19 cellular contexts compared by ENCODE assay signal in genomic region chr3:159620873-159621272, GRCh38.
A peak's percentile ranks its signal among the peaks of the same experiment; 100 is the strongest.
DNase-seq lines count a peak whose midpoint lies in the region; ATAC-seq, FAIRE-seq and TF ChIP-seq lines count a peak whose summit lies in the region.
"Had no signal": no experiment of that assay in that cellular context is flagged by ENCODE, and none has a peak within 500 bp of the region (broad histone marks: within the 10 kb centered on the region; RNA-seq: fewer than 3 reads in every experiment).

No MANE protein-coding gene starts in this region.

- intact Hi-C loops in Panc1 (cut with micrococcal nuclease; ENCODE audit: unreplicated experiment), result no loop called here
- intact Hi-C loops in endothelial cell of umbilical vein (cut with micrococcal nuclease), result loop anchor here (2.0 kb wide), 1 partner anchor 90 kb away; no protein-coding TSS in a partner anchor

- H2BK120ac ChIP-seq in trophoblast cell (ENCODE audit: insufficient read depth, low read length, poor library complexity), result no peak overlapping the region

- no peaks in the 10 kb centered on the region for H3K36me3 ChIP-seq in Panc1 (ENCODE audit: control insufficient read depth, insufficient read depth, low read length)
- no peaks in the 10 kb centered on the region for H3K36me3 ChIP-seq in endothelial cell of umbilical vein (ENCODE audit: control insufficient read depth in 2 of 2, extremely low read depth in 1 of 2, insufficient read depth in 2 of 2, low read length in 2 of 2)
- no peaks in the 10 kb centered on the region for H3K36me3 ChIP-seq in trophoblast cell (ENCODE audit: control insufficient read depth in 1 of 2, insufficient read depth in 2 of 2, low read length in 2 of 2)
- H3K36me3 ChIP-seq: prostate gland had no signal

- no peak overlapping the region for H2AFZ ChIP-seq in endothelial cell of umbilical vein (ENCODE audit: low read depth, low read length)
- H2AFZ ChIP-seq in trophoblast cell (ENCODE audit: insufficient read depth, low read length, poor library complexity), result no peak overlapping the region

- no peaks in the 10 kb centered on the region for H3K9me1 ChIP-seq in endothelial cell of umbilical vein (replicated peaks; ENCODE audit: control insufficient read depth, extremely low read depth, insufficient read depth, low read length)

- peak; percentile 91 for DNase-seq in ELR (ENCODE audit: low read depth)
- DNase-seq in Panc1 (ENCODE audit: low read depth, low spot score), result peak; percentile 32
- peak; percentile 68 for DNase-seq in endothelial cell of umbilical vein (ENCODE audit: low read depth, low spot score)
- DNase-seq in trophoblast cell, result peak; percentile 30 to 66
- DNase-seq in Kasumi-1 (lab: John Stamatoyannopoulos, UW), result no peak
- DNase-seq in activated CD4-positive, alpha-beta T cell treated with anti-CD3 and anti-CD28 coated beads, Interleukin-2, amount 50 U/mL, for 4 hours, result no peak
- DNase-seq in SKM-1 treated with dmso at 0.1 percent for 144 hours (lab: John Stamatoyannopoulos, UW; ENCODE audit: unreplicated experiment), result no peak
- DNase-seq: activated CD8-positive, alpha-beta memory T cell treated with anti-CD3 and anti-CD28 coated beads, Interleukin-2, amount 10 ng/mL, durations not matched to agents 7 days and 5 days; Caco-2; effector memory CD4-positive, alpha-beta T cell; H9; KBM-7; NCI-H2081; OCI-M1; stimulated activated CD4-positive, alpha-beta T cell treated with anti-CD3 and anti-CD28 coated beads, Interleukin-4, amount 100 ng/mL, for 24 hours had no signal

- H3K27me3 ChIP-seq in Panc1 (ENCODE audit: control insufficient read depth, insufficient read depth, low read length) (no peaks in the 10 kb centered on the region), endothelial cell of umbilical vein (ENCODE audit: control insufficient read depth in 2 of 2, insufficient read depth in 2 of 2, low read length in 2 of 2) (no peaks in the 10 kb centered on the region), trophoblast cell (ENCODE audit: insufficient read depth, low read length) (no peaks in the 10 kb centered on the region)

- TF ChIP-seq CTCF in Panc1 (IDR thresholded peaks at IDR 0.05) (no peak), endothelial cell of umbilical vein (IDR thresholded peaks at IDR 0.05; ENCODE audit: extremely low read depth in 1 of 2, insufficient read depth in 1 of 2, low read depth in 1 of 2, low read length in 2 of 2) (no peak)

- H3K9me3 ChIP-seq in Panc1 (ENCODE audit: control insufficient read depth, insufficient read depth, low read depth, low read length) (no peaks in the 10 kb centered on the region), endothelial cell of umbilical vein (replicated peaks; ENCODE audit: control insufficient read depth, insufficient read depth, low read length) (no peaks in the 10 kb centered on the region), trophoblast cell (ENCODE audit: insufficient read depth, low read depth, low read length) (no peaks in the 10 kb centered on the region)
- H3K9me3 ChIP-seq: Caco-2, prostate gland had no signal

- in situ Hi-C loops in Panc1 (cut with HindIII; ENCODE audit: low pct_unique_long_range_greater_than_20kb, low sequenced_read_pairs), result no loop called here

- no peak for TF ChIP-seq POLR2A in endothelial cell of umbilical vein (IDR thresholded peaks at IDR 0.05; ENCODE audit: low read depth, low read length)

- peak; percentile 84 for FAIRE-seq in endothelial cell of umbilical vein (lab: Jason Lieb, UNC)
- FAIRE-seq: GM12891, GM19239 had no signal

- H3K9ac ChIP-seq in endothelial cell of umbilical vein (replicated peaks; ENCODE audit: extremely low read depth, insufficient read depth, low read length) (no peak overlapping the region), trophoblast cell (ENCODE audit: low read length) (no peak overlapping the region)

- no peak overlapping the region for H2BK12ac ChIP-seq in trophoblast cell (ENCODE audit: low read length)

- no peak overlapping the region for H4K8ac ChIP-seq in trophoblast cell (ENCODE audit: low read depth, low read length)

- H4K91ac ChIP-seq in trophoblast cell (ENCODE audit: low read depth, low read length), result no peak overlapping the region

- no peak overlapping the region for H2AK5ac ChIP-seq in trophoblast cell (ENCODE audit: low read length)

- H3K4me2 ChIP-seq in endothelial cell of umbilical vein (ENCODE audit: insufficient read depth, low read length) (no peak overlapping the region), trophoblast cell (ENCODE audit: low read length) (no peak overlapping the region)

- H4K12ac ChIP-seq in trophoblast cell (ENCODE audit: low read depth, low read length), result no peak overlapping the region

- no peak overlapping the region; the same call in 1 of the 2 replicates for H3K27ac ChIP-seq in Panc1 (ENCODE audit: low read length)
- no peak overlapping the region for H3K27ac ChIP-seq in endothelial cell of umbilical vein (ENCODE audit: insufficient read depth, low read depth, low read length)
- H3K27ac ChIP-seq in trophoblast cell (ENCODE audit: low read depth, low read length), result no peak overlapping the region
- H3K27ac ChIP-seq: prostate gland had no signal

- H3K18ac ChIP-seq in trophoblast cell (ENCODE audit: low read length), result no peak overlapping the region

- no peak overlapping the region for H3K4ac ChIP-seq in trophoblast cell (ENCODE audit: low read depth, low read length)

- ATAC-seq in Panc1 (no peak), HG03196 (IDR thresholded peaks at IDR 0.05; ENCODE audit: unreplicated experiment) (no peak)
- ATAC-seq: activated CD8-positive, alpha-beta memory T cell treated with anti-CD3 and anti-CD28 coated beads, Interleukin-2, amount 10 ng/mL, durations not matched to agents 7 days and 5 days had no signal

- no peak overlapping the region for H2BK5ac ChIP-seq in trophoblast cell (ENCODE audit: low read depth, low read length, poor library complexity)

- CTCF ChIA-PET in Panc1 (lab: Charles Lee), result interaction anchor here (0.8 kb wide), 1 partner anchor 142 kb away, joined by 3 read pairs; no protein-coding TSS in a partner anchor
- CTCF ChIA-PET in endothelial cell of umbilical vein (lab: Charles Lee), result interaction anchor here (0.8 to 3.8 kb wide), 7 partner anchors 8 to 208 kb away, joined by 3 to 35 read pairs (median 3); no protein-coding TSS in a partner anchor

- POLR2A ChIA-PET in Panc1 (lab: Charles Lee) (no interaction called here), endothelial cell of umbilical vein (lab: Charles Lee) (interaction anchor here (0.6 to 0.9 kb wide), 2 partner anchors 23 to 143 kb away, joined by 3 read pairs; no protein-coding TSS in a partner anchor)

- no peaks in the 10 kb centered on the region for H3K79me1 ChIP-seq in trophoblast cell (ENCODE audit: low read length)

- H3K4me1 ChIP-seq in Panc1 (ENCODE audit: control insufficient read depth, insufficient read depth, low read length), result peaks cover 26% of the 10 kb centered on the region
- H3K4me1 ChIP-seq in endothelial cell of umbilical vein (ENCODE audit: control insufficient read depth, extremely low read depth, insufficient read depth, low read length), result peaks cover 19% of the 10 kb centered on the region
- no peaks in the 10 kb centered on the region for H3K4me1 ChIP-seq in trophoblast cell (ENCODE audit: control insufficient read depth in 1 of 2, insufficient read depth in 2 of 2, low read length in 2 of 2)
- H3K4me1 ChIP-seq: prostate gland had no signal

- H4K20me1 ChIP-seq in endothelial cell of umbilical vein (replicated peaks; ENCODE audit: control insufficient read depth, extremely low read depth, insufficient read depth, low read length), result no peaks in the 10 kb centered on the region

- WGBS in trophoblast cell (ENCODE audit: extremely low coverage, insufficient coverage, insufficient read length), result no CpG with 5 or more reads among the region's 4 CpGs

- BruUV-seq in Panc1 (replicated peaks; lab: Mats Ljungman, UMichigan), result no TSS peak
- BruUV-seq in endothelial cell of umbilical vein (replicated peaks; lab: Mats Ljungman, UMichigan), result no TSS peak

- H3K4me3 ChIP-seq in Panc1 (ENCODE audit: low read depth in 2 of 2, low read length in 2 of 2), result no peak overlapping the region
- H3K4me3 ChIP-seq in endothelial cell of umbilical vein (replicated peaks in 1 of 3; ENCODE audit: insufficient read depth in 1 of 3, low read depth in 1 of 3, low read length in 3 of 3), result no peak overlapping the region
- no peak overlapping the region for H3K4me3 ChIP-seq in trophoblast cell (ENCODE audit: low read depth, low read length)
- H3K4me3 ChIP-seq: prostate gland had no signal

- dilution Hi-C loops in endothelial cell of umbilical vein (cut with MboI; ENCODE audit: extremely low pct_ligation_motif_present, low sequenced_read_pairs), result no loop called here

- H3K14ac ChIP-seq in trophoblast cell (ENCODE audit: low read length), result no peak overlapping the region

- H3K79me2 ChIP-seq in endothelial cell of umbilical vein (ENCODE audit: control insufficient read depth, insufficient read depth, low read length), result no peaks in the 10 kb centered on the region
- H3K79me2 ChIP-seq in trophoblast cell (ENCODE audit: control insufficient read depth, insufficient read depth, low read length, poor library complexity), result no peaks in the 10 kb centered on the region

- no peak overlapping the region for H3K23ac ChIP-seq in trophoblast cell (ENCODE audit: low read length)

TF ChIP-seq in endothelial cell of umbilical vein, 7 proteins besides CTCF, POLR2A, EP300 and RAD21:
- TF ChIP-seq POLR2AphosphoS5 (IDR thresholded peaks at IDR 0.05; ENCODE audit: insufficient read depth, low read depth, low read length) (peak; percentile 37), FOS (IDR thresholded peaks at IDR 0.05; ENCODE audit: borderline replicate concordance, insufficient read depth, low read length) (peak; percentile 94), GATA2 (IDR thresholded peaks at IDR 0.05; ENCODE audit: insufficient read depth, insufficient read length, low read depth, low read length) (peak; percentile 45), MYC (IDR thresholded peaks at IDR 0.05; ENCODE audit: low read depth, low read length) (no peak), JUN (IDR thresholded peaks at IDR 0.05; ENCODE audit: borderline replicate concordance, insufficient read depth, insufficient read length, low read depth) (peak; percentile 84), MAX (IDR thresholded peaks at IDR 0.05; ENCODE audit: insufficient read depth, insufficient read length) (no peak)
TF ChIP-seq in endothelial cell of umbilical vein: peak in this region for 4.

Comparison
In these comparisons a context has a peak if more than half of its experiments do, and no peak if none do; other contexts are left out.
1. DNase-seq: peak in ELR (single experiment), Panc1 (single experiment), endothelial cell of umbilical vein (single experiment) and trophoblast cell (2 of 2); none in Kasumi-1 (0 of 2), activated CD4-positive, alpha-beta T cell treated with anti-CD3 and anti-CD28 coated beads, Interleukin-2, amount 50 U/mL, for 4 hours (0 of 2) and SKM-1 treated with dmso at 0.1 percent for 144 hours (single experiment).